In genomic region chrX:43870758-43871419, GRCh38 we compare ENCODE assay signal across 30 cellular contexts. TPM values are rescaled to one million over a fixed set of nuclear protein-coding genes. Genes with fewer than 3 reads are reported as not detected.
DNase-seq lines count a peak whose midpoint lies in the region; ATAC-seq and TF ChIP-seq lines count a peak whose summit lies in the region.
"Had no signal": no experiment of that assay in that cellular context is flagged by ENCODE, and none has a peak within 500 bp of the region (broad histone marks: within the 10 kb centered on the region; RNA-seq: fewer than 3 reads in every experiment).

No MANE protein-coding gene starts in this region.

- no peak overlapping the region for H3K4me3 ChIP-seq in mucosa of descending colon
- H3K4me3 ChIP-seq in foreskin fibroblast (ENCODE audit: low read depth in 1 of 2, low read length in 2 of 2) = no peak overlapping the region
- H3K4me3 ChIP-seq: ascending aorta, cardiac muscle cell, coronary artery, hepatocyte, left lung, testis had no signal

- intact Hi-C loops in mucosa of descending colon (cut with DNase I, micrococcal nuclease) = no loop called here

- H3K36me3 ChIP-seq in mucosa of descending colon (ENCODE audit: low read depth) = no peaks in the 10 kb centered on the region
- H3K36me3 ChIP-seq: ascending aorta, cardiac muscle cell, left lung, neutrophil had no signal

- peak; percentile 18 for ATAC-seq in mucosa of descending colon
- ATAC-seq: activated naive CD4-positive, alpha-beta T cell treated with anti-CD3 and anti-CD28 coated beads, Interleukin-2, amount 50 U/mL, for 72 hours; left lung; T-cell had no signal

- TF ChIP-seq CTCF in mucosa of descending colon (IDR thresholded peaks at IDR 0.05) = no peak
- no peak for TF ChIP-seq CTCF in foreskin fibroblast (IDR thresholded peaks at IDR 0.05; ENCODE audit: low read depth, low read length)

- peak; percentile 48 for DNase-seq in NCI-H345 (lab: John Stamatoyannopoulos, UW)
- no peak for DNase-seq in NCI-H345 treated with DMSO at 0.1 percent for 48 hours (lab: John Stamatoyannopoulos, UW; ENCODE audit: unreplicated experiment)
- peak; percentile 15 for DNase-seq in HK-2 (ENCODE audit: unreplicated experiment)
- DNase-seq in glomerular visceral epithelial cell (ENCODE audit: extremely low spot score) = peak; percentile 42
- DNase-seq in mucosa of descending colon = no peak
- DNase-seq in AG08395 (ENCODE audit: low spot score) = no peak
- no peak for DNase-seq in globus pallidus (ENCODE audit: low spot score)
- no peak for DNase-seq in foreskin fibroblast
- DNase-seq: activated B cell treated with CpG ODN at 0.5 μM for 24 hours; activated CD4-positive, alpha-beta memory T cell treated with anti-CD3 and anti-CD28 coated beads for 36 hours; CD4-positive, alpha-beta memory T cell; effector memory CD4-positive, alpha-beta T cell; GOT3; IMR-90; left lung; naive B cell; NCI-H1105; NCI-H187 treated with DMSO at 0.1 percent for 48 hours; NCI-H446; stimulated activated naive CD4-positive, alpha-beta T cell treated with Interleukin-2 at 50 U/mL for 16 hours; T-cell; testis had no signal

- H3K4me1 ChIP-seq in mucosa of descending colon (ENCODE audit: low read depth) = no peaks in the 10 kb centered on the region
- H3K4me1 ChIP-seq: left lung, testis had no signal

- H3K9me3 ChIP-seq in mucosa of descending colon = no peaks in the 10 kb centered on the region
- H3K9me3 ChIP-seq: ascending aorta, left lung, neutrophil, testis had no signal

RNA-seq across cellular contexts. Expression of gene MAOB, which starts 11.4 kb away (rescaled TPM):
- 10 to 100 TPM in 1 of 3 donors, 1 to 10 TPM in 2; 4.3 to 32.6 (median 6.6) TPM for total RNA-seq in mucosa of descending colon
- total RNA-seq: A172; activated B cell treated with CpG ODN at 0.5 μM for 24 hours; activated naive CD4-positive, alpha-beta T cell treated with anti-CD3 and anti-CD28 coated beads, Interleukin-2, amount 50 U/mL, for 72 hours; CD4-positive, alpha-beta memory T cell; SK-MEL-5 had no signal

Comparison
In these comparisons a context has a peak if more than half of its experiments do, and no peak if none do; other contexts are left out.
1. DNase-seq: peak in NCI-H345 (single experiment), HK-2 (single experiment) and glomerular visceral epithelial cell (single experiment); none in NCI-H345 treated with DMSO at 0.1 percent for 48 hours (single experiment), mucosa of descending colon (0 of 3), AG08395 (single experiment), globus pallidus (single experiment) and foreskin fibroblast (0 of 2).